8 cellular contexts compared by ENCODE assay signal in the genomic region with DNA sequence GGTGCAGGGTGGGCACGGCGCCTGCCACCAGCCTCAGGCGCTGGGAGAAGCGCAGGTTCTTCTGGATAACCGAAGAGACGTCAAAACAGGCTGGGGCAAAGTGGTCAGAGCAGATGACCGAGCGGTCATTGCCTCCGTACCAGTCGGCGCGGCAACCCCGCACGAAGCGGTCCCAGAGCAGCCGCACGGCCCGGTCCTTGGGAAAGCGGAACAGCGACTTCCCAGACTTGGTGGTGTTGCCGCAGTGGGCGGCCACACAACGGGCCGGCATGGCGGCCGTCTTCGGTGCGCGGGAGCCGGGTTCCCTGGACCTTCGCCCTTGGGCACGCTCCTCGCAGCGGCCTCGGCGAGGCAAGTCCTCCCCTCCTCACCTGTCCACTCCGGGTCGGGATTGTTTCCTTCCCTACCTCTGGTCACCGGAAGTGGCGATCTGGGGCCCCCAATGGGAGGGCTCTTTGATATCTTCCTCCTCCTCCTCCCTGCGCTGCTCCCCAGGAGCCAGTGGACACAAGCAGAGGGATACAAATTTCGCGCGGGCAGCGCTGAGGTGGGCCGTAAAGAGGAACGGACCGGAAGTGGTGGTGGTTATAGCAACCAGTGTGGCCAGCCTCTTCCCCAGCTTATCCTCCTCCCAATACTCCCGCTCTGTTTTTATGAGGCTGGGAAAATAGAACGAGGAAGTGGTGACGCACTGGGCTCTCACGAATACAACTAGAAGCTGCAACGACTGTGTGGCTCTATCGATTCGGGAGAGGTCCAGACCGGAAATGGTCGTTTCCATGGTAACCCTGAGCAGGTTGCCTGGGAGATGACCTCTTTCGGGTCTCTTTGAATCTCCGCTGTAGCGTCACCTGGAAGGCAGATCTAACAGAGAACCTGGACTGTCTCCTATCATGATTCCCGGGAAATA. TPM values are rescaled to one million over a fixed set of nuclear protein-coding genes. Genes with fewer than 3 reads are reported as not detected.
DNase-seq lines count a peak whose midpoint lies in the region; ATAC-seq, FAIRE-seq and TF ChIP-seq lines count a peak whose summit lies in the region.

A gene with protein sequence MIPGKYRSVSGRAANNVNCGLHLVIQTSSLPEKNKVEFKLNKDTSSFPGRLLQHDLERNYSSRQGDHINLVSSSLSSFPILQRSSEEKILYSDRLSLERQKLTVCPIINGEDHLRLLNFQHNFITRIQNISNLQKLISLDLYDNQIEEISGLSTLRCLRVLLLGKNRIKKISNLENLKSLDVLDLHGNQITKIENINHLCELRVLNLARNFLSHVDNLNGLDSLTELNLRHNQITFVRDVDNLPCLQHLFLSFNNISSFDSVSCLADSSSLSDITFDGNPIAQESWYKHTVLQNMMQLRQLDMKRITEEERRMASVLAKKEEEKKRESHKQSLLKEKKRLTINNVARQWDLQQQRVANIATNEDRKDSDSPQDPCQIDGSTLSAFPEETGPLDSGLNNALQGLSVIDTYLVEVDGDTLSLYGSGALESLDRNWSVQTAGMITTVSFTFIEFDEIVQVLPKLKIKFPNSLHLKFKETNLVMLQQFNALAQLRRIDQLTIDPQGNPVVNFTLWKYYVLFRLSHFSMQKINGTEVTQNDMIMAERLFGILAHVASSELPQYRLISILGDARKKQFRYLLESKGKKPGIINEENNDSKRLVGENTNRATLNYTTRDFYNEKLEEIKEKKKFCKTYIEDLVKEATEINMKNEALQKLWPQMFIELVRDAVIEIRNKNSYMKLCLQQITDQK (plus strand): TSS at position 825 of the 910 bp plus-strand sequence. CDS start 69 bp downstream, at position 894.
A gene (minus strand): TSS at position 432 of the 910 bp plus-strand sequence. CDS start 161 bp downstream, at position 271.

- DNase-seq in DMS153 treated with DMSO at 0.1 percent for 48 hours (lab: John Stamatoyannopoulos, UW; ENCODE audit: unreplicated experiment): peak; percentile 62
- peak; percentile 23 for DNase-seq in OCI-LY7 (ENCODE audit: low spot score)
- DNase-seq in amniotic stem cell (lab: John Stamatoyannopoulos, UW): peak; percentile 89
- peak; percentile 90 to 95 for DNase-seq in cardiac muscle cell (ENCODE audit: low read depth in 1 of 2, low spot score in 1 of 2)
- peak; percentile 57 to 96 (median 86) for DNase-seq in nucleus accumbens (lab: John Stamatoyannopoulos, UW)
- peak; percentile 93 for DNase-seq in urothelium cell line (ENCODE audit: low spot score)

- POLR2A ChIA-PET in OCI-LY7 (lab: Charles Lee): no interaction called here

- ATAC-seq in GM21528 (IDR thresholded peaks at IDR 0.05; ENCODE audit: low FRiP score, unreplicated experiment): peak; percentile 86

- H3K4me1 ChIP-seq in HUES6 (ENCODE audit: control insufficient read depth, insufficient read depth, low read length) (peaks cover 4% of the 10 kb centered on the region), OCI-LY7 (ENCODE audit: insufficient read depth, low read length, poor library complexity, severe bottlenecking) (peaks cover 4% of the 10 kb centered on the region), cardiac muscle cell (ENCODE audit: low read depth) (no peaks in the 10 kb centered on the region)

- 0 out of 2 replicates have a peak within 1 kb of the TSS, but pooled peaks have one; percentile 35 for H3K27ac ChIP-seq in HUES6 (ENCODE audit: low read depth, low read length)
- no peak within 1 kb of the TSS for H3K27ac ChIP-seq in OCI-LY7 (ENCODE audit: low read depth, low read length, poor library complexity, severe bottlenecking)
- peak within 1 kb of the TSS; percentile 22 for H3K27ac ChIP-seq in cardiac muscle cell

- peak within 1 kb of the TSS; percentile 64 for H3K9ac ChIP-seq in HUES6 (ENCODE audit: low read length)

- CTCF ChIA-PET in OCI-LY7 (lab: Charles Lee; ENCODE audit: unreplicated experiment): no interaction called here

- H3K27me3 ChIP-seq in HUES6 (ENCODE audit: control insufficient read depth, insufficient read depth, low read length) (no peaks in the 10 kb centered on the region), cardiac muscle cell (no peaks in the 10 kb centered on the region)

- H3K9me3 ChIP-seq in HUES6 (ENCODE audit: control insufficient read depth, insufficient read depth, low read depth, low read length) (no peaks in the 10 kb centered on the region), OCI-LY7 (ENCODE audit: low read length) (no peaks in the 10 kb centered on the region), cardiac muscle cell (ENCODE audit: low read depth) (no peaks in the 10 kb centered on the region)

- FAIRE-seq in urothelium cell line (lab: Jason Lieb, UNC): peak; percentile 98

- H3K4me3 ChIP-seq in HUES6 (ENCODE audit: low read depth, low read length) (peak within 1 kb of the TSS; percentile 65), OCI-LY7 (ENCODE audit: low read depth, low read length, poor library complexity, severe bottlenecking) (peak within 1 kb of the TSS; percentile 43), cardiac muscle cell (peak within 1 kb of the TSS; percentile 81)

- intact Hi-C loops in OCI-LY7 (cut with micrococcal nuclease; ENCODE audit: unreplicated experiment): no loop called here

- H3K79me2 ChIP-seq in OCI-LY7 (ENCODE audit: insufficient read depth, low read depth, low read length): no peaks in the 10 kb centered on the region

- TF ChIP-seq CTCF in OCI-LY7 (conservative IDR thresholded peaks at IDR 0.05; ENCODE audit: low read length) (no peak), cardiac muscle cell (IDR thresholded peaks at IDR 0.05; ENCODE audit: low read depth, low read length) (no peak)

- peak within 1 kb of the TSS; percentile 37; the same call in 1 of the 2 replicates for H3K4me2 ChIP-seq in OCI-LY7 (ENCODE audit: low read length)

- H3K36me3 ChIP-seq in HUES6 (ENCODE audit: control insufficient read depth, insufficient read depth, low read length) (no peaks in the 10 kb centered on the region), OCI-LY7 (ENCODE audit: insufficient read depth, low read length) (no peaks in the 10 kb centered on the region), cardiac muscle cell (no peaks in the 10 kb centered on the region)

- H3K9me2 ChIP-seq in OCI-LY7 (ENCODE audit: insufficient read depth, low read length): no peaks in the 10 kb centered on the region; the same call in 1 of the 2 replicates

- H2AFZ ChIP-seq in OCI-LY7 (ENCODE audit: low read length): peak within 1 kb of the TSS; percentile 44

- no TSS peak for BruUV-seq in OCI-LY7 (replicated peaks; lab: Mats Ljungman, UMichigan)

- H4K20me1 ChIP-seq in OCI-LY7 (ENCODE audit: insufficient read depth, low read length): no peaks in the 10 kb centered on the region

RNA-seq across cellular contexts. Expression of the first gene that starts in this region (rescaled TPM):
- total RNA-seq in OCI-LY7 (2014; rRNA removed; shearing (Covaris generic)): not detected in 2 replicates
- total RNA-seq in OCI-LY7 (2022) (not detected in 2 replicates), cardiac muscle cell (8.4 and 11.6 TPM in 2 replicates)
- polyA plus RNA-seq in cardiac muscle cell: 6.0 and 12.5 TPM in 2 replicates

RNA-seq across cellular contexts. Expression of the second gene that starts in this region (rescaled TPM):
- total RNA-seq in OCI-LY7 (2014; rRNA removed; shearing (Covaris generic)): not detected in 2 replicates
- total RNA-seq in OCI-LY7 (2022) (not detected in 2 replicates), cardiac muscle cell (4.6 and 5.9 TPM in 2 replicates)
- 7.8 and 12.1 TPM in 2 replicates for polyA plus RNA-seq in cardiac muscle cell

Comparison
In these comparisons a context has a peak if more than half of its experiments do, and no peak if none do; other contexts are left out.
1. Peak in DNase-seq, H3K4me3 ChIP-seq and H3K4me2 ChIP-seq in OCI-LY7; RNA of the genes that start here not detected or under 1 TPM.
2. DNase-seq: peak in every context shown above with its lines; median percentile 93 in urothelium cell line; 92 in cardiac muscle cell; 89 in amniotic stem cell; 86 in nucleus accumbens; 62 in DMS153 treated with DMSO at 0.1 percent for 48 hours; 23 in OCI-LY7.